ENCODE assay signal across 24 cellular contexts in the genomic region with DNA sequence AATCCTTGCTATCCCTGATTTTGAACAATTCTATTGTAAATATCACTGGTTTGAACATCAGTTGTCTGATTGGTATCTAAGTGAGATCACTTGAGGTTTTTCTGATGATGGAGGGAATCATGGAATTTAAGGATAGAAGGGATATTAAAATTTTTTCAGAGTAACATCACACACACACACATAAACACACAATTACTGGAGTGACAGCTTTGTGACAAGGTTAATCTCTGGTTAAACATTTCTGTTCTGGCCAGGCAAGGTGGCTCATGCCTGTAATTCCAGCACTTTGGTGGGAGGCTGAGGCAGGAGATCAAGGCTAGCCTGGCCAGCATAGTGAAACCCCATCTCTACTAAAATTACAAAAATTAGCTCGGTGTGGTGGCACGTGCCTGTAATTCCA.
DNase-seq lines count a peak whose midpoint lies in the region; ATAC-seq, FAIRE-seq and TF ChIP-seq lines count a peak whose summit lies in the region.
"Had no signal": no experiment of that assay in that cellular context is flagged by ENCODE, and none has a peak within 500 bp of the region (broad histone marks: within the 10 kb centered on the region; RNA-seq: fewer than 3 reads in every experiment).

No MANE protein-coding gene starts in this region.

- H3K4me2 ChIP-seq in GM23248 (ENCODE audit: unreplicated experiment) (no peak overlapping the region), hepatocyte (no peak overlapping the region), neuronal stem cell (ENCODE audit: insufficient read depth, low read length, poor library complexity, severe bottlenecking) (no peak overlapping the region)
- H3K4me2 ChIP-seq: GM23338 had no signal

- ATAC-seq in HG02981 (IDR thresholded peaks at IDR 0.05; ENCODE audit: unreplicated experiment), result no peak
- ATAC-seq in HG02763 (IDR thresholded peaks at IDR 0.05; ENCODE audit: unreplicated experiment), result no peak
- ATAC-seq: GM12878, GM23338 had no signal

- no peak overlapping the region for H2BK15ac ChIP-seq in neuronal stem cell (ENCODE audit: low read length)

- no peak overlapping the region for H4K91ac ChIP-seq in neuronal stem cell (ENCODE audit: low read depth, low read length, poor library complexity)

- H3F3A ChIP-seq in GM23248 (ENCODE audit: insufficient read depth), result peaks cover 60% of the 10 kb centered on the region

- H3K79me2 ChIP-seq in ACC112 (ENCODE audit: control insufficient read depth, insufficient read depth, low read length, unreplicated experiment) (no peaks in the 10 kb centered on the region), GM23248 (ENCODE audit: insufficient read depth) (no peaks in the 10 kb centered on the region), hepatocyte (no peaks in the 10 kb centered on the region)

- H4K20me1 ChIP-seq in GM23248 (ENCODE audit: insufficient read depth) (no peaks in the 10 kb centered on the region), hepatocyte (ENCODE audit: insufficient read depth, poor library complexity, severe bottlenecking) (no peaks in the 10 kb centered on the region)

- H3K14ac ChIP-seq in neuronal stem cell (ENCODE audit: low read length), result no peak overlapping the region

- H3K36me3 ChIP-seq in ACC112 (ENCODE audit: insufficient read depth, low read length), result no peaks in the 10 kb centered on the region
- no peaks in the 10 kb centered on the region for H3K36me3 ChIP-seq in GM23248 (ENCODE audit: low read depth)
- H3K36me3 ChIP-seq in hepatocyte (replicated peaks; ENCODE audit: insufficient read depth, low read depth), result no peaks in the 10 kb centered on the region
- no peaks in the 10 kb centered on the region for H3K36me3 ChIP-seq in neuronal stem cell (replicated peaks in 1 of 2; ENCODE audit: control insufficient read depth in 2 of 2, insufficient read depth in 2 of 2, low read length in 2 of 2)

- no peak for FAIRE-seq in RCC 7860 (lab: Jason Lieb, UNC)
- FAIRE-seq: GM12878, HTR-8/SVneo had no signal

- H3K9me2 ChIP-seq in GM23248 (ENCODE audit: insufficient read depth) (no peaks in the 10 kb centered on the region), hepatocyte (replicated peaks; ENCODE audit: insufficient read depth) (no peaks in the 10 kb centered on the region)

- H4K8ac ChIP-seq in neuronal stem cell (ENCODE audit: low read depth, low read length), result no peak overlapping the region

- DNase-seq in GM23248 (no peak), RCC 7860 (ENCODE audit: low spot score) (peak; percentile 56), hepatocyte (ENCODE audit: low spot score) (no peak), KG1 (lab: John Stamatoyannopoulos, UW) (no peak), neuronal stem cell (ENCODE audit: low spot score) (no peak)
- DNase-seq: AML-193; Caco-2; CD4-positive, CD25-positive, alpha-beta regulatory T cell; DMS79 treated with DMSO at 0.1 percent for 48 hours; GDM1; NCI-H1436 treated with DMSO at 0.1 percent for 48 hours; NCI-H2029 treated with DMSO at 0.1 percent for 48 hours; NCI-H2171 treated with DMSO at 0.1 percent for 48 hours; NCI-H510A; NCI-H774; Right ventricle myocardium superior had no signal

- no peaks in the 10 kb centered on the region for H3K79me1 ChIP-seq in neuronal stem cell (ENCODE audit: low read depth, low read length)

- H3K9ac ChIP-seq in GM23248 (peak overlapping the region; percentile 77; the same call in 1 of the 2 replicates), neuronal stem cell (ENCODE audit: low read depth, low read length, poor library complexity) (no peak overlapping the region)

- WGBS in GM23248 (ENCODE audit: low coverage in 1 of 2, low lambda C conversion rate in 2 of 2, missing lambda C conversion rate in 2 of 2), 2 experiments, result 93 to 100% methylated on average over 2 of the region's 2 CpGs
- WGBS in hepatocyte (ENCODE audit: low lambda C conversion rate, missing lambda C conversion rate), result 94% methylated on average over 2 of the region's 2 CpGs
- no CpG with 5 or more reads among the region's 2 CpGs for WGBS in neuronal stem cell (ENCODE audit: extremely low coverage in 2 of 2, insufficient read length in 2 of 2, insufficient replicate concordance in 1 of 2), 2 donors

- H3K4ac ChIP-seq in neuronal stem cell (ENCODE audit: low read length), result no peak overlapping the region

- no peak overlapping the region for H3K23ac ChIP-seq in neuronal stem cell (ENCODE audit: low read depth, low read length, poor library complexity)

- H2BK12ac ChIP-seq in neuronal stem cell (ENCODE audit: low read length), result no peak overlapping the region

- H3K4me3 ChIP-seq in ACC112 (ENCODE audit: low read depth, low read length), result no peak overlapping the region
- H3K4me3 ChIP-seq in GM23248, result no peak overlapping the region
- H3K4me3 ChIP-seq in hepatocyte, result no peak overlapping the region
- no peak overlapping the region for H3K4me3 ChIP-seq in neuronal stem cell (ENCODE audit: low read length in 2 of 2)
- H3K4me3 ChIP-seq: GM12878, GM23338, SK-N-MC had no signal

- H3K9me3 ChIP-seq in GM23248 (ENCODE audit: low read depth) (no peaks in the 10 kb centered on the region), hepatocyte (ENCODE audit: low read depth) (no peaks in the 10 kb centered on the region), neuronal stem cell (replicated peaks in 1 of 2; ENCODE audit: control insufficient read depth in 2 of 2, insufficient read depth in 1 of 2, low read depth in 1 of 2, low read length in 2 of 2) (no peaks in the 10 kb centered on the region)
- H3K9me3 ChIP-seq: Caco-2 had no signal

- H3K27ac ChIP-seq in ACC112 (ENCODE audit: low read depth, low read length), result peak overlapping the region; percentile 85
- H3K27ac ChIP-seq in GM23248, result peak overlapping the region; percentile 95
- peak overlapping the region; percentile 82 for H3K27ac ChIP-seq in hepatocyte
- no peak overlapping the region for H3K27ac ChIP-seq in neuronal stem cell (replicated peaks; ENCODE audit: low read length)
- H3K27ac ChIP-seq: HL-60, SK-N-MC had no signal

- TF ChIP-seq CTCF in hepatocyte (IDR thresholded peaks at IDR 0.05; ENCODE audit: poor library complexity), result no peak

- H3K27me3 ChIP-seq in ACC112 (ENCODE audit: insufficient read depth, low read length) (no peaks in the 10 kb centered on the region), GM23248 (replicated peaks; ENCODE audit: insufficient read depth) (no peaks in the 10 kb centered on the region), hepatocyte (no peaks in the 10 kb centered on the region), neuronal stem cell (ENCODE audit: control insufficient read depth in 3 of 3, insufficient read depth in 3 of 3, low read depth in 1 of 3, low read length in 3 of 3) (no peaks in the 10 kb centered on the region)

- H2BK5ac ChIP-seq in neuronal stem cell (ENCODE audit: low read length), result no peak overlapping the region

- H3K18ac ChIP-seq in neuronal stem cell (ENCODE audit: low read length), result no peak overlapping the region

- H3K4me1 ChIP-seq in ACC112 (ENCODE audit: control insufficient read depth, insufficient read depth, low read length, unreplicated experiment), result peaks cover 20% of the 10 kb centered on the region
- peaks cover 65% of the 10 kb centered on the region for H3K4me1 ChIP-seq in GM23248 (ENCODE audit: insufficient read depth)
- H3K4me1 ChIP-seq in hepatocyte (ENCODE audit: insufficient read depth), result peaks cover 23% of the 10 kb centered on the region
- no peaks in the 10 kb centered on the region for H3K4me1 ChIP-seq in neuronal stem cell (ENCODE audit: control insufficient read depth in 2 of 2, insufficient read depth in 1 of 2, low read depth in 1 of 2, low read length in 2 of 2)

- H2AFZ ChIP-seq in ACC112 (ENCODE audit: low read length, unreplicated experiment), result no peak overlapping the region
- peak overlapping the region; percentile 30; the same call in 1 of the 2 replicates for H2AFZ ChIP-seq in GM23248
- no peak overlapping the region for H2AFZ ChIP-seq in hepatocyte
- no peak overlapping the region for H2AFZ ChIP-seq in neuronal stem cell (ENCODE audit: low read length)
- H2AFZ ChIP-seq: GM23338 had no signal

- no peak overlapping the region for H2BK120ac ChIP-seq in neuronal stem cell (ENCODE audit: low read depth, low read length)

- H2AK5ac ChIP-seq in neuronal stem cell (ENCODE audit: low read depth, low read length), result no peak overlapping the region

- in situ Hi-C loops in GM23248 (cut with MboI), result no loop called here
